ENCODE assay signal across 19 cellular contexts in genomic region chr7:960269-960871, GRCh38. TPM values are rescaled to one million over a fixed set of nuclear protein-coding genes. Genes with fewer than 3 reads are reported as not detected.
A peak's percentile ranks its signal among the peaks of the same experiment; 100 is the strongest.
DNase-seq lines count a peak whose midpoint lies in the region; ATAC-seq and TF ChIP-seq lines count a peak whose summit lies in the region.
"Had no signal": no experiment of that assay in that cellular context is flagged by ENCODE, and none has a peak within 500 bp of the region (broad histone marks: within the 10 kb centered on the region; RNA-seq: fewer than 3 reads in every experiment).

No MANE protein-coding gene starts in this region.

- in situ Hi-C loops in GM13976 (cut with MboI; ENCODE audit: low sequenced_read_pairs, unreplicated experiment): no loop called here

- H3K36me3 Mint-ChIP-seq in nephron progenitor cell (ENCODE audit: low read depth): no peaks in the 10 kb centered on the region
- H3K36me3 Mint-ChIP-seq: naive thymus-derived CD8-positive, alpha-beta T cell had no signal

- H3K4me1 ChIP-seq in cardiac muscle cell (ENCODE audit: low read depth) (peaks cover 21% of the 10 kb centered on the region), right atrium auricular region (peaks cover 0 to 26% of the 10 kb centered on the region in 2 donors), gastroesophageal sphincter (peaks cover 0 to 45% (median 22%) of the 10 kb centered on the region in 3 donors), aorta (ENCODE audit: control insufficient read depth in 1 of 2, insufficient read depth in 2 of 2, low read length in 2 of 2) (no peaks in the 10 kb centered on the region)

- peak overlapping the region; percentile 71 for H3K27ac Mint-ChIP-seq in nephron progenitor cell
- H3K27ac Mint-ChIP-seq: T-helper 17 cell had no signal

- TF ChIP-seq CTCF in cardiac muscle cell (IDR thresholded peaks at IDR 0.05; ENCODE audit: low read depth, low read length): no peak
- no peak for TF ChIP-seq CTCF in right atrium auricular region (IDR thresholded peaks at IDR 0.05)
- TF ChIP-seq CTCF in gastroesophageal sphincter (IDR thresholded peaks at IDR 0.05): no peak
- TF ChIP-seq CTCF in nephron progenitor cell (IDR thresholded peaks at IDR 0.05): no peak
- no peak for TF ChIP-seq CTCF in GM13976 (IDR thresholded peaks at IDR 0.05; ENCODE audit: borderline replicate concordance, control extremely low read depth, extremely low read depth, insufficient read depth, missing control alignments)

- ATAC-seq in gastroesophageal sphincter (no peak), aorta (ENCODE audit: low FRiP score) (no peak), HG03280 (IDR thresholded peaks at IDR 0.05; ENCODE audit: unreplicated experiment) (no peak), GM21528 (IDR thresholded peaks at IDR 0.05; ENCODE audit: low FRiP score, unreplicated experiment) (no peak)
- ATAC-seq: naive thymus-derived CD8-positive, alpha-beta T cell; T-helper 17 cell had no signal

- peaks cover 43% of the 10 kb centered on the region for H3K4me1 Mint-ChIP-seq in nephron progenitor cell

- DNase-seq in cardiac muscle cell (ENCODE audit: low read depth in 1 of 2, low spot score in 1 of 2) (peak in 1 of 2 donors; percentile 34), right atrium auricular region (ENCODE audit: low spot score) (no peak), nephron progenitor cell (no peak), aorta (peak; percentile 44 to 73), GM13976 (ENCODE audit: low spot score) (no peak)
- DNase-seq: activated CD4-positive, CD25-positive, alpha-beta regulatory T cell treated with anti-CD3 and anti-CD28 coated beads, Interleukin-2, amount 50 U/mL, for 72 hours; colonic mucosa; SHP77; T-helper 17 cell had no signal

- peaks cover 4% of the 10 kb centered on the region for H3K9me3 Mint-ChIP-seq in nephron progenitor cell
- H3K9me3 Mint-ChIP-seq: naive thymus-derived CD8-positive, alpha-beta T cell had no signal

- peak overlapping the region; percentile 22 for H3K4me3 Mint-ChIP-seq in nephron progenitor cell
- H3K4me3 Mint-ChIP-seq: T-helper 17 cell had no signal

- no peak for TF ChIP-seq POLR2A in gastroesophageal sphincter (IDR thresholded peaks at IDR 0.05)

- H3K27me3 ChIP-seq in cardiac muscle cell (peaks cover 7% of the 10 kb centered on the region), right atrium auricular region (no peaks in the 10 kb centered on the region), gastroesophageal sphincter (peaks cover under 1% of the 10 kb centered on the region), aorta (ENCODE audit: control insufficient read depth in 1 of 2, insufficient read depth in 2 of 2, low read length in 1 of 2) (no peaks in the 10 kb centered on the region)
- H3K27me3 ChIP-seq: ascending aorta, colonic mucosa, vagina had no signal

- H3K4me3 ChIP-seq in cardiac muscle cell (no peak overlapping the region), right atrium auricular region (no peak overlapping the region), gastroesophageal sphincter (no peak overlapping the region), aorta (ENCODE audit: low read length in 2 of 2) (no peak overlapping the region)
- H3K4me3 ChIP-seq: ascending aorta, colonic mucosa, vagina had no signal

- no peak for TF ChIP-seq EP300 in gastroesophageal sphincter (IDR thresholded peaks at IDR 0.05)

- intact Hi-C loops in aorta (cut with DNase I): no loop called here

- H3K27ac ChIP-seq in cardiac muscle cell: peak overlapping the region; percentile 80
- H3K27ac ChIP-seq in right atrium auricular region: no peak overlapping the region
- peak overlapping the region in 3 of 4 donors; percentile 34 to 46 (median 35) for H3K27ac ChIP-seq in gastroesophageal sphincter
- no peak overlapping the region for H3K27ac ChIP-seq in aorta (ENCODE audit: low read depth in 1 of 2, low read length in 2 of 2)
- H3K27ac ChIP-seq: ascending aorta, colonic mucosa, vagina had no signal

- H3K27me3 Mint-ChIP-seq in nephron progenitor cell (ENCODE audit: low read depth, poor library complexity): peaks cover 12% of the 10 kb centered on the region

- H3K9me3 ChIP-seq in cardiac muscle cell (ENCODE audit: low read depth) (no peaks in the 10 kb centered on the region), right atrium auricular region (no peaks in the 10 kb centered on the region), gastroesophageal sphincter (no peaks in the 10 kb centered on the region), aorta (ENCODE audit: control insufficient read depth, low read length) (no peaks in the 10 kb centered on the region)
- H3K9me3 ChIP-seq: ascending aorta, colonic mucosa, vagina had no signal

- H3K36me3 ChIP-seq in cardiac muscle cell (no peaks in the 10 kb centered on the region), right atrium auricular region (no peaks in the 10 kb centered on the region), gastroesophageal sphincter (no peaks in the 10 kb centered on the region), aorta (ENCODE audit: control insufficient read depth in 1 of 2, insufficient read depth in 2 of 2, low read length in 1 of 2) (no peaks in the 10 kb centered on the region)
- H3K36me3 ChIP-seq: ascending aorta, colonic mucosa, vagina had no signal

- WGBS in gastroesophageal sphincter (ENCODE audit: low coverage in 1 of 2), 2 donors: 77 to 90% methylated on average over 12 of the region's 31 CpGs
- WGBS in aorta, 2 donors: 75 to 80% methylated on average over 25 to 31 of the region's 31 CpGs

RNA-seq across cellular contexts. Expression of gene ADAP1, which starts 5.9 kb away (rescaled TPM):
- total RNA-seq in cardiac muscle cell: 12.0 and 12.8 TPM in 2 replicates
- polyA plus RNA-seq in cardiac muscle cell: 9.6 and 14.4 TPM in 2 replicates
- total RNA-seq in right atrium auricular region: 1 to 10 TPM; 4.2 to 7.7 TPM
- 100 to 1,000 TPM in 1 of 4 donors, 10 to 100 TPM in 3; 44.8 to 106 (median 60.1) TPM for total RNA-seq in gastroesophageal sphincter
- total RNA-seq in aorta: 10 to 100 TPM; 10.8 to 11.9 TPM
- polyA plus RNA-seq in aorta: 10 to 100 TPM in 1 of 2 donors, 1 to 10 TPM in 1; 4.3 to 16.9 TPM

RNA-seq across cellular contexts. Expression of gene COX19, which starts 15.0 kb away (rescaled TPM):
- total RNA-seq in cardiac muscle cell (11.7 and 18.1 TPM in 2 replicates), right atrium auricular region (1 to 10 TPM; 2.8 to 5.5 TPM), gastroesophageal sphincter (10 to 100 TPM in 3 of 4 donors, 1 to 10 TPM in 1; 6.0 to 16.7 (median 12.0) TPM), aorta (10 to 100 TPM; 10.8 to 17.0 TPM)
- polyA plus RNA-seq in cardiac muscle cell (18.3 and 23.6 TPM in 2 replicates), aorta (1 to 10 TPM; 3.1 to 6.7 TPM)

RNA-seq across cellular contexts. Expression of gene CYP2W1, which starts 22.6 kb away (rescaled TPM):
- 3.4 TPM in 1 of 2 replicates, not detected in the other for total RNA-seq in cardiac muscle cell
- polyA plus RNA-seq in cardiac muscle cell: 0.10 TPM in 1 of 2 replicates, not detected in the other
- total RNA-seq in right atrium auricular region: not detected
- not detected for total RNA-seq in gastroesophageal sphincter
- not detected for total RNA-seq in aorta
- polyA plus RNA-seq in aorta: not detected
- total RNA-seq: ascending aorta; Daoy; lung microvascular endothelial cell; naive thymus-derived CD8-positive, alpha-beta T cell; renal cortical epithelial cell; T-helper 17 cell had no signal
- polyA plus RNA-seq: AG04450; naive thymus-derived CD8-positive, alpha-beta T cell had no signal

Comparison
In these comparisons a context has a peak if more than half of its experiments do, and no peak if none do; other contexts are left out.
1. H3K27ac ChIP-seq: peak in cardiac muscle cell (single experiment) and gastroesophageal sphincter (3 of 4); none in right atrium auricular region (0 of 2) and aorta (0 of 2).
2. DNase-seq: peak in aorta (2 of 2); none in right atrium auricular region (single experiment), nephron progenitor cell (single experiment) and GM13976 (single experiment).